8 cellular contexts compared by ENCODE assay signal in genomic region chr13:60396783-60397692, GRCh38. TPM values are rescaled to one million over a fixed set of nuclear protein-coding genes. Genes with fewer than 3 reads are reported as not detected.
DNase-seq lines count a peak whose midpoint lies in the region; ATAC-seq and TF ChIP-seq lines count a peak whose summit lies in the region.

Gene TDRD3 (plus strand): TSS chr13:60397220. CDS start chr13:60397365, 145 bp downstream.

- H3K27ac ChIP-seq in gastroesophageal sphincter (peak within 1 kb of the TSS; percentile 96 to 99 (median 98)), neutrophil (peak within 1 kb of the TSS; percentile 79), substantia nigra (ENCODE audit: low read depth, low read length, poor library complexity, severe bottlenecking) (peak within 1 kb of the TSS; percentile 94)

- 0% methylated on average over 18 of the region's 82 CpGs; no CpG with 5 or more reads in 1 of the 2 donors for WGBS in gastroesophageal sphincter (ENCODE audit: low coverage in 1 of 2), 2 donors

- in situ Hi-C loops in SK-MEL-5 (cut with HindIII; ENCODE audit: low pct_unique_long_range_greater_than_20kb, low sequenced_read_pairs) = no loop called here

- TF ChIP-seq EP300 in gastroesophageal sphincter (IDR thresholded peaks at IDR 0.05) = no peak

- H3K27me3 ChIP-seq in MG63 (no peaks in the 10 kb centered on the region), gastroesophageal sphincter (no peaks in the 10 kb centered on the region), neutrophil (no peaks in the 10 kb centered on the region)

- peak; percentile 63 to 86 (median 78) for TF ChIP-seq CTCF in gastroesophageal sphincter (IDR thresholded peaks at IDR 0.05)
- TF ChIP-seq CTCF in neutrophil (IDR thresholded peaks at IDR 0.05) = peak; percentile 31

- DNase-seq in GM04504 (ENCODE audit: low read depth) = peak; percentile 68
- DNase-seq in HCEC 1CT = peak; percentile 84
- peak; percentile 88 for DNase-seq in MG63
- DNase-seq in SK-MEL-5 (ENCODE audit: low read depth, low spot score) = peak; percentile 83
- DNase-seq in activated naive CD4-positive, alpha-beta T cell treated with Interleukin-2 at 50 U/mL for 16 hours = peak; percentile 82
- DNase-seq in substantia nigra (lab: John Stamatoyannopoulos, UW) = peak; percentile 37 to 98 (median 84)

- peak; percentile 84 for ATAC-seq in gastroesophageal sphincter

- H3K9me3 ChIP-seq in MG63 (no peaks in the 10 kb centered on the region), gastroesophageal sphincter (no peaks in the 10 kb centered on the region), neutrophil (no peaks in the 10 kb centered on the region)

- H3K36me3 ChIP-seq in MG63 (no peaks in the 10 kb centered on the region; the same call in none of the 2 replicates), gastroesophageal sphincter (no peaks in the 10 kb centered on the region), neutrophil (no peaks in the 10 kb centered on the region)

- TF ChIP-seq POLR2A in gastroesophageal sphincter (IDR thresholded peaks at IDR 0.05) = peak; percentile 57 to 62

- H3K4me3 ChIP-seq in MG63 = peak within 1 kb of the TSS; percentile 67
- peak within 1 kb of the TSS; percentile 88 to 90 for H3K4me3 ChIP-seq in gastroesophageal sphincter
- H3K4me3 ChIP-seq in neutrophil (ENCODE audit: low read depth in 1 of 2, low read length in 1 of 2) = peak within 1 kb of the TSS; percentile 70 to 71

- H3K4me1 ChIP-seq in gastroesophageal sphincter (peaks cover 7 to 43% (median 13%) of the 10 kb centered on the region in 3 donors), neutrophil (ENCODE audit: control insufficient read depth in 1 of 2, insufficient read depth in 1 of 2, low read depth in 1 of 2, low read length in 1 of 2) (peaks cover 12 to 17% of the 10 kb centered on the region in 2 experiments)

RNA-seq across cellular contexts. Expression of gene TDRD3, which starts in this region (rescaled TPM):
- 4.6 and 6.1 TPM in 2 replicates for total RNA-seq in MG63 (2014; rRNA removed; shearing (Covaris generic); ENCODE audit: low replicate concordance)
- total RNA-seq in SK-MEL-5 (2014; rRNA removed; shearing (Covaris generic)) = 74.1 and 85.7 TPM in 2 replicates
- 36.9 and 52.0 TPM in 2 replicates for polyA plus RNA-seq in SK-MEL-5 (2015; cell fraction: cytosol; rRNA removed)
- 41.5 and 54.6 TPM in 2 replicates for polyA plus RNA-seq in SK-MEL-5 (2015; cell fraction: nucleus; rRNA removed)
- 10 to 100 TPM; 22.4 to 41.4 (median 28.7) TPM for total RNA-seq in gastroesophageal sphincter

Comparison
In these comparisons a context has a peak if more than half of its experiments do, and no peak if none do; other contexts are left out.
1. Peak in every context shown above with its lines: DNase-seq, ATAC-seq, H3K4me3 ChIP-seq and H3K27ac ChIP-seq.